Comparison of ENCODE assay signal across 1 cellular context in the genomic region with DNA sequence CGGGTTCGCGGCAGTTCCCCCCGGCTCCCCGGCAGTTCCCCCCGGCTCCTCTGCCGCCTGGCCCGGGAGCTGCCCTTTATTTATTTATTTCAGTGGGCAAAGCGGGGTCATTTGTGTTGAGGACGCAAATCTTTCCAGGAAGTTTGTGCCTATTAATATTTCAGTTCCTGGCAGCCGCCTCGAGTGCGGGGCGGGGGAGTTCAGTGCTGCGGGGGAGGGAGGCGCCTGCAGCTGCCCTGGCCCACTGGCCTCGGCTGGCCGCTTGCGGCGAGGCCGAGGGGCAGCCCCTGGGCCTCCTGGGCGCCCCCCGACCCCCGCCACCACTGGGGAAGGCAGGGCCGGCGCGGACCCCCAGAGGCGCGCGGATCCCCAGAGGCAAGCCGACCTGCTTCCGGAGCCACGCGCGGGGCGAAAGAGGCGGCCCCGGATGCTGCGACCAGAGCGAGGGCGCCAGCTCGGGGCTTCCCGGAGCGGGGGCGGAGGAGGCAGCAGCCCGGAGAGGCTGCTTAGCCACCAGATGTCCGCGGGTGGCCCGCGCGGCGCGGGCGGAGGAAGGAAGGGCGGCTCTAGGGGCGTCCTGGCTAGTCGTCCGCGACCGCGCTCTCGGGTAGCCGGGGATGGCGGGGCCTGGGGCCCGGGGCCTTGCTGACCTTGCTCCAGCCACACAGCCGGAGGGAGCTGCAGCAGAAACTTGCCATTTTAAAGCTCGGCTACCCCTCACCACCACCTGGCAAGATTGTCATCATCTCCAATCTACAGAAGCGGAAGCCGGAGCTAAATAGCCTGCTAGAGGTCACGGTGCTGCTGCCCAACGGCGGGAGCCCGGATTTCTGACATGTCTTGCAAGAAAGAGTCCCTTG.
TF ChIP-seq lines count a peak whose summit lies in the region.

No MANE protein-coding gene starts in this region.

TF ChIP-seq in K562, 482 proteins besides CTCF, POLR2A, EP300 and RAD21 (continued from another document and continues in another):
- TF ChIP-seq, protein P1, sequence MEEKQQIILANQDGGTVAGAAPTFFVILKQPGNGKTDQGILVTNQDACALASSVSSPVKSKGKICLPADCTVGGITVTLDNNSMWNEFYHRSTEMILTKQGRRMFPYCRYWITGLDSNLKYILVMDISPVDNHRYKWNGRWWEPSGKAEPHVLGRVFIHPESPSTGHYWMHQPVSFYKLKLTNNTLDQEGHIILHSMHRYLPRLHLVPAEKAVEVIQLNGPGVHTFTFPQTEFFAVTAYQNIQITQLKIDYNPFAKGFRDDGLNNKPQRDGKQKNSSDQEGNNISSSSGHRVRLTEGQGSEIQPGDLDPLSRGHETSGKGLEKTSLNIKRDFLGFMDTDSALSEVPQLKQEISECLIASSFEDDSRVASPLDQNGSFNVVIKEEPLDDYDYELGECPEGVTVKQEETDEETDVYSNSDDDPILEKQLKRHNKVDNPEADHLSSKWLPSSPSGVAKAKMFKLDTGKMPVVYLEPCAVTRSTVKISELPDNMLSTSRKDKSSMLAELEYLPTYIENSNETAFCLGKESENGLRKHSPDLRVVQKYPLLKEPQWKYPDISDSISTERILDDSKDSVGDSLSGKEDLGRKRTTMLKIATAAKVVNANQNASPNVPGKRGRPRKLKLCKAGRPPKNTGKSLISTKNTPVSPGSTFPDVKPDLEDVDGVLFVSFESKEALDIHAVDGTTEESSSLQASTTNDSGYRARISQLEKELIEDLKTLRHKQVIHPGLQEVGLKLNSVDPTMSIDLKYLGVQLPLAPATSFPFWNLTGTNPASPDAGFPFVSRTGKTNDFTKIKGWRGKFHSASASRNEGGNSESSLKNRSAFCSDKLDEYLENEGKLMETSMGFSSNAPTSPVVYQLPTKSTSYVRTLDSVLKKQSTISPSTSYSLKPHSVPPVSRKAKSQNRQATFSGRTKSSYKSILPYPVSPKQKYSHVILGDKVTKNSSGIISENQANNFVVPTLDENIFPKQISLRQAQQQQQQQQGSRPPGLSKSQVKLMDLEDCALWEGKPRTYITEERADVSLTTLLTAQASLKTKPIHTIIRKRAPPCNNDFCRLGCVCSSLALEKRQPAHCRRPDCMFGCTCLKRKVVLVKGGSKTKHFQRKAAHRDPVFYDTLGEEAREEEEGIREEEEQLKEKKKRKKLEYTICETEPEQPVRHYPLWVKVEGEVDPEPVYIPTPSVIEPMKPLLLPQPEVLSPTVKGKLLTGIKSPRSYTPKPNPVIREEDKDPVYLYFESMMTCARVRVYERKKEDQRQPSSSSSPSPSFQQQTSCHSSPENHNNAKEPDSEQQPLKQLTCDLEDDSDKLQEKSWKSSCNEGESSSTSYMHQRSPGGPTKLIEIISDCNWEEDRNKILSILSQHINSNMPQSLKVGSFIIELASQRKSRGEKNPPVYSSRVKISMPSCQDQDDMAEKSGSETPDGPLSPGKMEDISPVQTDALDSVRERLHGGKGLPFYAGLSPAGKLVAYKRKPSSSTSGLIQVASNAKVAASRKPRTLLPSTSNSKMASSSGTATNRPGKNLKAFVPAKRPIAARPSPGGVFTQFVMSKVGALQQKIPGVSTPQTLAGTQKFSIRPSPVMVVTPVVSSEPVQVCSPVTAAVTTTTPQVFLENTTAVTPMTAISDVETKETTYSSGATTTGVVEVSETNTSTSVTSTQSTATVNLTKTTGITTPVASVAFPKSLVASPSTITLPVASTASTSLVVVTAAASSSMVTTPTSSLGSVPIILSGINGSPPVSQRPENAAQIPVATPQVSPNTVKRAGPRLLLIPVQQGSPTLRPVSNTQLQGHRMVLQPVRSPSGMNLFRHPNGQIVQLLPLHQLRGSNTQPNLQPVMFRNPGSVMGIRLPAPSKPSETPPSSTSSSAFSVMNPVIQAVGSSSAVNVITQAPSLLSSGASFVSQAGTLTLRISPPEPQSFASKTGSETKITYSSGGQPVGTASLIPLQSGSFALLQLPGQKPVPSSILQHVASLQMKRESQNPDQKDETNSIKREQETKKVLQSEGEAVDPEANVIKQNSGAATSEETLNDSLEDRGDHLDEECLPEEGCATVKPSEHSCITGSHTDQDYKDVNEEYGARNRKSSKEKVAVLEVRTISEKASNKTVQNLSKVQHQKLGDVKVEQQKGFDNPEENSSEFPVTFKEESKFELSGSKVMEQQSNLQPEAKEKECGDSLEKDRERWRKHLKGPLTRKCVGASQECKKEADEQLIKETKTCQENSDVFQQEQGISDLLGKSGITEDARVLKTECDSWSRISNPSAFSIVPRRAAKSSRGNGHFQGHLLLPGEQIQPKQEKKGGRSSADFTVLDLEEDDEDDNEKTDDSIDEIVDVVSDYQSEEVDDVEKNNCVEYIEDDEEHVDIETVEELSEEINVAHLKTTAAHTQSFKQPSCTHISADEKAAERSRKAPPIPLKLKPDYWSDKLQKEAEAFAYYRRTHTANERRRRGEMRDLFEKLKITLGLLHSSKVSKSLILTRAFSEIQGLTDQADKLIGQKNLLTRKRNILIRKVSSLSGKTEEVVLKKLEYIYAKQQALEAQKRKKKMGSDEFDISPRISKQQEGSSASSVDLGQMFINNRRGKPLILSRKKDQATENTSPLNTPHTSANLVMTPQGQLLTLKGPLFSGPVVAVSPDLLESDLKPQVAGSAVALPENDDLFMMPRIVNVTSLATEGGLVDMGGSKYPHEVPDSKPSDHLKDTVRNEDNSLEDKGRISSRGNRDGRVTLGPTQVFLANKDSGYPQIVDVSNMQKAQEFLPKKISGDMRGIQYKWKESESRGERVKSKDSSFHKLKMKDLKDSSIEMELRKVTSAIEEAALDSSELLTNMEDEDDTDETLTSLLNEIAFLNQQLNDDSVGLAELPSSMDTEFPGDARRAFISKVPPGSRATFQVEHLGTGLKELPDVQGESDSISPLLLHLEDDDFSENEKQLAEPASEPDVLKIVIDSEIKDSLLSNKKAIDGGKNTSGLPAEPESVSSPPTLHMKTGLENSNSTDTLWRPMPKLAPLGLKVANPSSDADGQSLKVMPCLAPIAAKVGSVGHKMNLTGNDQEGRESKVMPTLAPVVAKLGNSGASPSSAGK (IDR thresholded peaks at IDR 0.05): no peak; the same call in 1 of the 2 replicates
- TF ChIP-seq TGIF2 (CRISPR knock-in tag; IDR thresholded peaks at IDR 0.05): peak; percentile 50; the same call in 1 of the 2 replicates
- TF ChIP-seq BACH1 (tag; IDR thresholded peaks at IDR 0.05): no peak
- peak; percentile 37; the same call in 1 of the 2 replicates for TF ChIP-seq RBM34 (IDR thresholded peaks at IDR 0.05; ENCODE audit: borderline replicate concordance, insufficient read depth, low read length)
- TF ChIP-seq SLC30A9 (CRISPR knock-in tag; IDR thresholded peaks at IDR 0.05): no peak
- no peak for TF ChIP-seq ZNF668 (CRISPR knock-in tag; IDR thresholded peaks at IDR 0.05)
- TF ChIP-seq BRD9 (IDR thresholded peaks at IDR 0.05; ENCODE audit: low read depth, partially characterized antibody): no peak
- TF ChIP-seq, protein P2, sequence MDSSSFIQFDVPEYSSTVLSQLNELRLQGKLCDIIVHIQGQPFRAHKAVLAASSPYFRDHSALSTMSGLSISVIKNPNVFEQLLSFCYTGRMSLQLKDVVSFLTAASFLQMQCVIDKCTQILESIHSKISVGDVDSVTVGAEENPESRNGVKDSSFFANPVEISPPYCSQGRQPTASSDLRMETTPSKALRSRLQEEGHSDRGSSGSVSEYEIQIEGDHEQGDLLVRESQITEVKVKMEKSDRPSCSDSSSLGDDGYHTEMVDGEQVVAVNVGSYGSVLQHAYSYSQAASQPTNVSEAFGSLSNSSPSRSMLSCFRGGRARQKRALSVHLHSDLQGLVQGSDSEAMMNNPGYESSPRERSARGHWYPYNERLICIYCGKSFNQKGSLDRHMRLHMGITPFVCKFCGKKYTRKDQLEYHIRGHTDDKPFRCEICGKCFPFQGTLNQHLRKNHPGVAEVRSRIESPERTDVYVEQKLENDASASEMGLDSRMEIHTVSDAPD (CRISPR knock-in tag; IDR thresholded peaks at IDR 0.05): no peak
- TF ChIP-seq, protein P3, sequence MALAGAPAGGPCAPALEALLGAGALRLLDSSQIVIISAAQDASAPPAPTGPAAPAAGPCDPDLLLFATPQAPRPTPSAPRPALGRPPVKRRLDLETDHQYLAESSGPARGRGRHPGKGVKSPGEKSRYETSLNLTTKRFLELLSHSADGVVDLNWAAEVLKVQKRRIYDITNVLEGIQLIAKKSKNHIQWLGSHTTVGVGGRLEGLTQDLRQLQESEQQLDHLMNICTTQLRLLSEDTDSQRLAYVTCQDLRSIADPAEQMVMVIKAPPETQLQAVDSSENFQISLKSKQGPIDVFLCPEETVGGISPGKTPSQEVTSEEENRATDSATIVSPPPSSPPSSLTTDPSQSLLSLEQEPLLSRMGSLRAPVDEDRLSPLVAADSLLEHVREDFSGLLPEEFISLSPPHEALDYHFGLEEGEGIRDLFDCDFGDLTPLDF (CRISPR knock-in tag; IDR thresholded peaks at IDR 0.05): no peak
- TF ChIP-seq ZFX (CRISPR knock-in tag; IDR thresholded peaks at IDR 0.05): peak; percentile 92
- TF ChIP-seq RFX5 (IDR thresholded peaks at IDR 0.05; ENCODE audit: low read depth, low read length): no peak
- TF ChIP-seq, protein P4, sequence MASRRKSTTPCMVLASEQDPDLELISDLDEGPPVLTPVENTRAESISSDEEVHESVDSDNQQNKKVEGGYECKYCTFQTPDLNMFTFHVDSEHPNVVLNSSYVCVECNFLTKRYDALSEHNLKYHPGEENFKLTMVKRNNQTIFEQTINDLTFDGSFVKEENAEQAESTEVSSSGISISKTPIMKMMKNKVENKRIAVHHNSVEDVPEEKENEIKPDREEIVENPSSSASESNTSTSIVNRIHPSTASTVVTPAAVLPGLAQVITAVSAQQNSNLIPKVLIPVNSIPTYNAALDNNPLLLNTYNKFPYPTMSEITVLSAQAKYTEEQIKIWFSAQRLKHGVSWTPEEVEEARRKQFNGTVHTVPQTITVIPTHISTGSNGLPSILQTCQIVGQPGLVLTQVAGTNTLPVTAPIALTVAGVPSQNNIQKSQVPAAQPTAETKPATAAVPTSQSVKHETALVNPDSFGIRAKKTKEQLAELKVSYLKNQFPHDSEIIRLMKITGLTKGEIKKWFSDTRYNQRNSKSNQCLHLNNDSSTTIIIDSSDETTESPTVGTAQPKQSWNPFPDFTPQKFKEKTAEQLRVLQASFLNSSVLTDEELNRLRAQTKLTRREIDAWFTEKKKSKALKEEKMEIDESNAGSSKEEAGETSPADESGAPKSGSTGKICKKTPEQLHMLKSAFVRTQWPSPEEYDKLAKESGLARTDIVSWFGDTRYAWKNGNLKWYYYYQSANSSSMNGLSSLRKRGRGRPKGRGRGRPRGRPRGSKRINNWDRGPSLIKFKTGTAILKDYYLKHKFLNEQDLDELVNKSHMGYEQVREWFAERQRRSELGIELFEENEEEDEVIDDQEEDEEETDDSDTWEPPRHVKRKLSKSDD (conservative IDR thresholded peaks at IDR 0.05; ENCODE audit: low read length): no peak
- TF ChIP-seq, protein P5, sequence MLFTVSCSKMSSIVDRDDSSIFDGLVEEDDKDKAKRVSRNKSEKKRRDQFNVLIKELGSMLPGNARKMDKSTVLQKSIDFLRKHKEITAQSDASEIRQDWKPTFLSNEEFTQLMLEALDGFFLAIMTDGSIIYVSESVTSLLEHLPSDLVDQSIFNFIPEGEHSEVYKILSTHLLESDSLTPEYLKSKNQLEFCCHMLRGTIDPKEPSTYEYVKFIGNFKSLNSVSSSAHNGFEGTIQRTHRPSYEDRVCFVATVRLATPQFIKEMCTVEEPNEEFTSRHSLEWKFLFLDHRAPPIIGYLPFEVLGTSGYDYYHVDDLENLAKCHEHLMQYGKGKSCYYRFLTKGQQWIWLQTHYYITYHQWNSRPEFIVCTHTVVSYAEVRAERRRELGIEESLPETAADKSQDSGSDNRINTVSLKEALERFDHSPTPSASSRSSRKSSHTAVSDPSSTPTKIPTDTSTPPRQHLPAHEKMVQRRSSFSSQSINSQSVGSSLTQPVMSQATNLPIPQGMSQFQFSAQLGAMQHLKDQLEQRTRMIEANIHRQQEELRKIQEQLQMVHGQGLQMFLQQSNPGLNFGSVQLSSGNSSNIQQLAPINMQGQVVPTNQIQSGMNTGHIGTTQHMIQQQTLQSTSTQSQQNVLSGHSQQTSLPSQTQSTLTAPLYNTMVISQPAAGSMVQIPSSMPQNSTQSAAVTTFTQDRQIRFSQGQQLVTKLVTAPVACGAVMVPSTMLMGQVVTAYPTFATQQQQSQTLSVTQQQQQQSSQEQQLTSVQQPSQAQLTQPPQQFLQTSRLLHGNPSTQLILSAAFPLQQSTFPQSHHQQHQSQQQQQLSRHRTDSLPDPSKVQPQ (CRISPR knock-in tag; IDR thresholded peaks at IDR 0.05; ENCODE audit: borderline replicate concordance): no peak
- TF ChIP-seq ZNF766 (CRISPR knock-in tag; conservative IDR thresholded peaks at IDR 0.05): peak; percentile 66; the same call in 1 of the 2 replicates
- no peak for TF ChIP-seq ZNF174 (CRISPR knock-in tag; IDR thresholded peaks at IDR 0.05)
- no peak for TF ChIP-seq GTF2A2 (tag; IDR thresholded peaks at IDR 0.05)
- TF ChIP-seq, protein P6, sequence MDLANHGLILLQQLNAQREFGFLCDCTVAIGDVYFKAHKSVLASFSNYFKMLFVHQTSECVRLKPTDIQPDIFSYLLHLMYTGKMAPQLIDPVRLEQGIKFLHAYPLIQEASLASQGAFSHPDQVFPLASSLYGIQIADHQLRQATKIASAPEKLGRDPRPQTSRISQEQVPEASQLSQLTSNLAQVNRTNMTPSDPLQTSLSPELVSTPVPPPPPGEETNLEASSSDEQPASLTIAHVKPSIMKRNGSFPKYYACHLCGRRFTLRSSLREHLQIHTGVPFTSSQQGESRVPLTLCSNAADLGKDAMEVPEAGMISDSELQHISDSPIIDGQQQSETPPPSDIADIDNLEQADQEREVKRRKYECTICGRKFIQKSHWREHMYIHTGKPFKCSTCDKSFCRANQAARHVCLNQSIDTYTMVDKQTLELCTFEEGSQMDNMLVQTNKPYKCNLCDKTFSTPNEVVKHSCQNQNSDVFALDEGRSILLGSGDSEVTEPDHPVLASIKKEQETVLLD (IDR thresholded peaks at IDR 0.05): no peak
- no peak for TF ChIP-seq ELF4 (CRISPR knock-in tag; IDR thresholded peaks at IDR 0.05)
- no peak for TF ChIP-seq SAFB2 (IDR thresholded peaks at IDR 0.05; ENCODE audit: borderline replicate concordance, low read depth, low read length, severe bottlenecking)
- TF ChIP-seq, protein P7, sequence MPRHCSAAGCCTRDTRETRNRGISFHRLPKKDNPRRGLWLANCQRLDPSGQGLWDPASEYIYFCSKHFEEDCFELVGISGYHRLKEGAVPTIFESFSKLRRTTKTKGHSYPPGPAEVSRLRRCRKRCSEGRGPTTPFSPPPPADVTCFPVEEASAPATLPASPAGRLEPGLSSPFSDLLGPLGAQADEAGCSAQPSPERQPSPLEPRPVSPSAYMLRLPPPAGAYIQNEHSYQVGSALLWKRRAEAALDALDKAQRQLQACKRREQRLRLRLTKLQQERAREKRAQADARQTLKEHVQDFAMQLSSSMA (CRISPR knock-in tag; IDR thresholded peaks at IDR 0.05): no peak; the same call in 1 of the 2 replicates
- 0 out of 2 replicates have a peak, but pooled peaks have one; percentile 41 for TF ChIP-seq RBM14 (IDR thresholded peaks at IDR 0.05; ENCODE audit: borderline replicate concordance, insufficient read depth, low read depth, low read length)
- TF ChIP-seq NCOA1 (IDR thresholded peaks at IDR 0.05; ENCODE audit: low read depth): no peak
- no peak for TF ChIP-seq FOSL1 (tag; conservative IDR thresholded peaks at IDR 0.05)
- TF ChIP-seq FOXK1 (CRISPR knock-in tag; IDR thresholded peaks at IDR 0.05; ENCODE audit: borderline replicate concordance): no peak
